15 cellular contexts compared by ENCODE assay signal in the genomic region with DNA sequence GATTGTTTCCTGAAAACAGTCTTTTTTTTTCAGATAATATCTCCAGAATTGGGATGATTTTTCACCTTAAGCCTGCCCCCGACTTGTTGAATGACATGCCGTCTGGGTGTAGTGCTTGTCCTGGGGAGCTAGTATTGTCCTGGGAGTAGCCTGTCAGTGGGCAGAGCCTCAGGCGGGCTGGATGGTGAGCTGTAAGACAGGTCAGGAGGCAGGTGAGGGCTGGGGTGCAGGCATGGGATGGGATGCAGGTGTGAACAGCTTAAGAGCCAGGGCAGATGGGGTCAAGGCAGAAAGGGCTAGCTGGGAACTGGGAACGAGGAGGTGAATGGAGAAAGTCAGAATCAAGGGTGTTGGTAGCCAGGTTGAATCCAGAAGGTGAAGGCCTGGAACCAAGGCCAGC.
"Had no signal": no experiment of that assay in that cellular context is flagged by ENCODE, and none has a peak within 500 bp of the region (broad histone marks: within the 10 kb centered on the region; RNA-seq: fewer than 3 reads in every experiment).

No MANE protein-coding gene starts in this region.

- H3K4me3 Mint-ChIP-seq: dendritic cell treated with granulocyte-macrophage colony-stimulating factor and Interleukin-4, amounts not matched to agents 40 ng/mL and 50 ng/mL, for 4 days; natural killer cell; stimulated activated naive B cell treated with anti-CD40 and anti-IgM and Interleukin-4, amounts not matched to agents 10 μg/mL and 1 μg/mL and 100 μg/mL, for 72 hours; stimulated activated naive CD8-positive, alpha-beta T cell treated with anti-CD3 and anti-CD28 coated beads, Interleukin-15, amount 100 ng/mL, for 72 hours had no signal

- H3K9me3 Mint-ChIP-seq: dendritic cell treated with granulocyte-macrophage colony-stimulating factor and Interleukin-4, amounts not matched to agents 40 ng/mL and 50 ng/mL, for 4 days; natural killer cell; stimulated activated naive B cell treated with anti-CD40 and anti-IgM and Interleukin-4, amounts not matched to agents 10 μg/mL and 1 μg/mL and 100 μg/mL, for 72 hours had no signal

- H3K9me3 ChIP-seq: heart left ventricle, psoas muscle, right lobe of liver, thoracic aorta, transverse colon had no signal

- H3K4me3 ChIP-seq: heart left ventricle, psoas muscle, right lobe of liver, thoracic aorta, transverse colon had no signal

- H3K27me3 Mint-ChIP-seq: stimulated activated naive CD8-positive, alpha-beta T cell treated with anti-CD3 and anti-CD28 coated beads, Interleukin-15, amount 100 ng/mL, for 72 hours had no signal

- H3K27ac ChIP-seq: heart left ventricle, psoas muscle, right lobe of liver, thoracic aorta, transverse colon had no signal

- H3K36me3 ChIP-seq: heart left ventricle, right lobe of liver, thoracic aorta, transverse colon had no signal

- DNase-seq: erythroblast; foreskin melanocyte; heart left ventricle; hippocampal formation; kidney glomerular epithelial cell; natural killer cell; psoas muscle; retina; right lobe of liver; stimulated activated CD4-positive, alpha-beta T cell treated with anti-CD3 and anti-CD28 coated beads, Interleukin-4, amount 100 ng/mL, for 24 hours; stimulated activated naive B cell treated with anti-CD40 and anti-IgM and Interleukin-4, amounts not matched to agents 10 μg/mL and 1 μg/mL and 100 μg/mL, for 72 hours; stimulated activated naive CD8-positive, alpha-beta T cell treated with anti-CD3 and anti-CD28 coated beads, Interleukin-15, amount 100 ng/mL, for 72 hours; transverse colon had no signal

- ATAC-seq: heart left ventricle; natural killer cell; psoas muscle; right lobe of liver; stimulated activated naive B cell treated with anti-CD40 and anti-IgM and Interleukin-4, amounts not matched to agents 10 μg/mL and 1 μg/mL and 100 μg/mL, for 72 hours; stimulated activated naive CD8-positive, alpha-beta T cell treated with anti-CD3 and anti-CD28 coated beads, Interleukin-15, amount 100 ng/mL, for 72 hours had no signal

- H3K27me3 ChIP-seq: heart left ventricle, right lobe of liver, transverse colon had no signal

- H3K27ac Mint-ChIP-seq: dendritic cell treated with granulocyte-macrophage colony-stimulating factor and Interleukin-4, amounts not matched to agents 40 ng/mL and 50 ng/mL, for 4 days; natural killer cell; stimulated activated naive B cell treated with anti-CD40 and anti-IgM and Interleukin-4, amounts not matched to agents 10 μg/mL and 1 μg/mL and 100 μg/mL, for 72 hours; stimulated activated naive CD8-positive, alpha-beta T cell treated with anti-CD3 and anti-CD28 coated beads, Interleukin-15, amount 100 ng/mL, for 72 hours had no signal

- H3K36me3 Mint-ChIP-seq: natural killer cell; stimulated activated naive B cell treated with anti-CD40 and anti-IgM and Interleukin-4, amounts not matched to agents 10 μg/mL and 1 μg/mL and 100 μg/mL, for 72 hours had no signal
